34 cellular contexts compared by ENCODE assay signal in genomic region chr7:98123073-98123696, GRCh38.
"Had no signal": no experiment of that assay in that cellular context is flagged by ENCODE, and none has a peak within 500 bp of the region (broad histone marks: within the 10 kb centered on the region; RNA-seq: fewer than 3 reads in every experiment).

No MANE protein-coding gene starts in this region.

- H3K27ac ChIP-seq: brain microvascular endothelial cell, coronary artery, dorsolateral prefrontal cortex, gastroesophageal sphincter, hepatocyte, parathyroid adenoma, psoas muscle, upper lobe of left lung, vagina had no signal

- H3K27ac Mint-ChIP-seq: activated CD4-positive, alpha-beta memory T cell treated with anti-CD3 and anti-CD28 coated beads for 36 hours; activated CD4-positive, alpha-beta T cell treated with anti-CD3 and anti-CD28 coated beads, Interleukin-2, amount 10 ng/mL, durations not matched to agents 24 days and 14 days; activated naive CD4-positive, alpha-beta T cell treated with anti-CD3 and anti-CD28 coated beads for 36 hours; activated naive CD8-positive, alpha-beta T cell treated with anti-CD3 and anti-CD28 coated beads, Interleukin-2, amount 10 ng/mL, durations not matched to agents 7 days and 5 days; activated T-helper 1 cell treated with anti-CD3 and anti-CD28 coated beads, Interleukin-12 subunit alpha, Interleukin-12 subunit beta, Interleukin-2, Interleukin-4 antibody, amounts not matched to agents 30 ng/mL and 10 ng/mL and 1 ng/mL, durations not matched to agents 14 hours and 24 hours and 36 hours; stimulated activated memory B cell treated with anti-CD40 and anti-IgM and Interleukin-4, amounts not matched to agents 10 μg/mL and 1 μg/mL and 100 μg/mL, for 72 hours had no signal

- FAIRE-seq: astrocyte, keratinocyte had no signal

- H3K4me3 ChIP-seq: coronary artery, dorsolateral prefrontal cortex, gastroesophageal sphincter, hepatocyte, psoas muscle, smooth muscle cell, upper lobe of left lung, vagina had no signal

- H3K9me3 Mint-ChIP-seq: activated CD4-positive, alpha-beta memory T cell treated with anti-CD3 and anti-CD28 coated beads for 36 hours; activated CD4-positive, alpha-beta T cell treated with anti-CD3 and anti-CD28 coated beads, Interleukin-2, amount 10 ng/mL, durations not matched to agents 24 days and 14 days; activated naive CD4-positive, alpha-beta T cell treated with anti-CD3 and anti-CD28 coated beads for 36 hours; activated naive CD8-positive, alpha-beta T cell treated with anti-CD3 and anti-CD28 coated beads, Interleukin-2, amount 10 ng/mL, durations not matched to agents 7 days and 5 days; activated T-helper 1 cell treated with anti-CD3 and anti-CD28 coated beads, Interleukin-12 subunit alpha, Interleukin-12 subunit beta, Interleukin-2, Interleukin-4 antibody, amounts not matched to agents 30 ng/mL and 10 ng/mL and 1 ng/mL, durations not matched to agents 14 hours and 24 hours and 36 hours; naive thymus-derived CD8-positive, alpha-beta T cell; neural crest cell; stimulated activated memory B cell treated with anti-CD40 and anti-IgM and Interleukin-4, amounts not matched to agents 10 μg/mL and 1 μg/mL and 100 μg/mL, for 72 hours; stimulated activated naive CD8-positive, alpha-beta T cell treated with anti-CD3 and anti-CD28 coated beads, Interleukin-15, amount 100 ng/mL, for 72 hours had no signal

- H3K36me3 Mint-ChIP-seq: activated naive CD8-positive, alpha-beta T cell treated with anti-CD3 and anti-CD28 coated beads, Interleukin-2, amount 10 ng/mL, durations not matched to agents 7 days and 5 days had no signal

- H2AFZ ChIP-seq: hepatocyte, parathyroid adenoma had no signal

- H3K27me3 Mint-ChIP-seq: activated CD4-positive, alpha-beta memory T cell treated with anti-CD3 and anti-CD28 coated beads for 36 hours; activated CD4-positive, alpha-beta T cell treated with anti-CD3 and anti-CD28 coated beads, Interleukin-2, amount 10 ng/mL, durations not matched to agents 24 days and 14 days; stimulated activated naive CD8-positive, alpha-beta T cell treated with anti-CD3 and anti-CD28 coated beads, Interleukin-15, amount 100 ng/mL, for 72 hours had no signal

- H3K4me1 Mint-ChIP-seq: activated CD4-positive, alpha-beta T cell treated with anti-CD3 and anti-CD28 coated beads, Interleukin-2, amount 10 ng/mL, durations not matched to agents 24 days and 14 days had no signal

- H3K36me3 ChIP-seq: brain microvascular endothelial cell, gastroesophageal sphincter, upper lobe of left lung, vagina had no signal

- H3K4me3 Mint-ChIP-seq: activated CD4-positive, alpha-beta memory T cell treated with anti-CD3 and anti-CD28 coated beads for 36 hours; activated CD4-positive, alpha-beta T cell treated with anti-CD3 and anti-CD28 coated beads, Interleukin-2, amount 10 ng/mL, durations not matched to agents 24 days and 14 days; activated naive CD4-positive, alpha-beta T cell treated with anti-CD3 and anti-CD28 coated beads for 36 hours; activated naive CD8-positive, alpha-beta T cell treated with anti-CD3 and anti-CD28 coated beads, Interleukin-2, amount 10 ng/mL, durations not matched to agents 7 days and 5 days; activated T-helper 1 cell treated with anti-CD3 and anti-CD28 coated beads, Interleukin-12 subunit alpha, Interleukin-12 subunit beta, Interleukin-2, Interleukin-4 antibody, amounts not matched to agents 30 ng/mL and 10 ng/mL and 1 ng/mL, durations not matched to agents 14 hours and 24 hours and 36 hours; neural crest cell; stimulated activated memory B cell treated with anti-CD40 and anti-IgM and Interleukin-4, amounts not matched to agents 10 μg/mL and 1 μg/mL and 100 μg/mL, for 72 hours; stimulated activated naive CD8-positive, alpha-beta T cell treated with anti-CD3 and anti-CD28 coated beads, Interleukin-15, amount 100 ng/mL, for 72 hours had no signal

- H3K9me3 ChIP-seq: gastroesophageal sphincter, psoas muscle, upper lobe of left lung, vagina had no signal

- DNase-seq: activated CD4-positive, alpha-beta memory T cell treated with anti-CD3 and anti-CD28 coated beads for 36 hours; activated CD4-positive, alpha-beta T cell treated with anti-CD3 and anti-CD28 coated beads, Interleukin-2, amount 10 ng/mL, durations not matched to agents 24 days and 14 days; activated CD8-positive, alpha-beta memory T cell treated with anti-CD3 and anti-CD28 coated beads, Interleukin-2, amount 50 U/mL, for 4 hours; activated effector memory CD4-positive, alpha-beta T cell treated with anti-CD3 and anti-CD28 coated beads, Interleukin-2, amount 50 U/mL, for 16 hours; activated naive CD4-positive, alpha-beta T cell treated with anti-CD3 and anti-CD28 coated beads for 36 hours; activated naive CD8-positive, alpha-beta T cell treated with anti-CD3 and anti-CD28 coated beads, Interleukin-2, amount 10 ng/mL, durations not matched to agents 7 days and 5 days; activated T-cell treated with anti-CD3 and anti-CD28 coated beads, Interleukin-2, amount 50 U/mL, for 1 hour; amniotic stem cell; brain microvascular endothelial cell; dorsolateral prefrontal cortex; effector memory CD4-positive, alpha-beta T cell; erythroblast; left cardiac atrium; naive thymus-derived CD8-positive, alpha-beta T cell; occipital lobe; psoas muscle; stimulated activated CD4-positive, alpha-beta T cell treated with anti-CD3 and anti-CD28 coated beads, Interleukin-1b, Interleukin-23, amount 100 ng/mL, for 48 hours; stimulated activated CD4-positive, alpha-beta T cell treated with anti-CD3 and anti-CD28 coated beads, Interleukin-4, amount 100 ng/mL, for 4 hours; stimulated activated CD8-positive, alpha-beta memory T cell treated with anti-CD3 and anti-CD28 coated beads, Interleukin-4, amount 100 ng/mL, for 48 hours; stimulated activated naive CD8-positive, alpha-beta T cell treated with anti-CD3 and anti-CD28 coated beads, Interleukin-15, amount 100 ng/mL, for 72 hours; substantia nigra; upper lobe of left lung had no signal

- H3K4me2 ChIP-seq: hepatocyte, smooth muscle cell had no signal

- ATAC-seq: activated CD4-positive, CD25-positive, alpha-beta regulatory T cell treated with anti-CD3 and anti-CD28 coated beads, Interleukin-2, amount 50 U/mL, for 24 hours; gastroesophageal sphincter; left cardiac atrium; naive thymus-derived CD8-positive, alpha-beta T cell; psoas muscle; stimulated activated memory B cell treated with anti-CD40 and anti-IgM and Interleukin-4, amounts not matched to agents 10 μg/mL and 1 μg/mL and 100 μg/mL, for 72 hours; stimulated activated naive CD8-positive, alpha-beta T cell treated with anti-CD3 and anti-CD28 coated beads, Interleukin-15, amount 100 ng/mL, for 72 hours had no signal

- H3K27me3 ChIP-seq: brain microvascular endothelial cell, dorsolateral prefrontal cortex, gastroesophageal sphincter, hepatocyte, upper lobe of left lung, vagina had no signal

- H3K9ac ChIP-seq: parathyroid adenoma had no signal

- H3K4me1 ChIP-seq: vagina had no signal
